19 cellular contexts compared by ENCODE assay signal in genomic region chr18:41121116-41121826, GRCh38.
DNase-seq lines count a peak whose midpoint lies in the region; ATAC-seq, FAIRE-seq and TF ChIP-seq lines count a peak whose summit lies in the region.
"Had no signal": no experiment of that assay in that cellular context is flagged by ENCODE, and none has a peak within 500 bp of the region (broad histone marks: within the 10 kb centered on the region; RNA-seq: fewer than 3 reads in every experiment).

No MANE protein-coding gene starts in this region.

- H3K4me2 ChIP-seq in osteoblast (ENCODE audit: insufficient read depth, low read length): peak overlapping the region; percentile 14
- H3K4me2 ChIP-seq: PC-9 had no signal

- FAIRE-seq in D721Med (lab: Jason Lieb, UNC): no peak
- FAIRE-seq: small intestine had no signal

- ATAC-seq in left lobe of liver: no peak
- ATAC-seq: activated naive CD4-positive, alpha-beta T cell treated with anti-CD3 and anti-CD28 coated beads, Interleukin-2, amount 50 U/mL, for 72 hours; heart right ventricle; stimulated activated memory B cell treated with anti-CD40 and anti-IgM and Interleukin-4, amounts not matched to agents 10 μg/mL and 1 μg/mL and 100 μg/mL, for 72 hours had no signal

- H2AFZ ChIP-seq in osteoblast (ENCODE audit: low read length): no peak overlapping the region
- H2AFZ ChIP-seq: PC-9 had no signal

- no peaks in the 10 kb centered on the region for H3K9me3 ChIP-seq in osteoblast (ENCODE audit: low read depth, low read length)

- no peak overlapping the region for H3K27ac ChIP-seq in osteoblast (ENCODE audit: low read depth, low read length)
- H3K27ac ChIP-seq: heart right ventricle, PC-9 had no signal

- no peaks in the 10 kb centered on the region for H3K27me3 ChIP-seq in osteoblast (ENCODE audit: insufficient read depth, low read length)
- H3K27me3 ChIP-seq: heart right ventricle had no signal

- no peaks in the 10 kb centered on the region for H4K20me1 ChIP-seq in osteoblast (ENCODE audit: insufficient read depth, low read length)

- H3K79me2 ChIP-seq in osteoblast (ENCODE audit: insufficient read depth, low read length): no peaks in the 10 kb centered on the region

- DNase-seq in ELR (ENCODE audit: low read depth): peak; percentile 70
- DNase-seq in RPMI7951 (ENCODE audit: low read depth): peak; percentile 23
- DNase-seq in epithelial cell of esophagus (ENCODE audit: low read depth): peak; percentile 22
- DNase-seq in osteoblast (ENCODE audit: insufficient read length, low spot score, missing footprints): peak; percentile 26
- no peak for DNase-seq in NCI-H128 (lab: John Stamatoyannopoulos, UW; ENCODE audit: unreplicated experiment)
- DNase-seq in ecto neural progenitor cell (ENCODE audit: low spot score): no peak
- DNase-seq in left lobe of liver (ENCODE audit: low spot score): no peak
- DNase-seq in D721Med (ENCODE audit: insufficient read length, low spot score): no peak
- DNase-seq: activated CD4-positive, alpha-beta T cell treated with anti-CD3 and anti-CD28 coated beads, Interleukin-2, amount 50 U/mL, for 4 hours; activated T-cell treated with anti-CD3 and anti-CD28 coated beads, Interleukin-2, amount 50 U/mL, for 24 hours; cerebellar nuclear complex; heart right ventricle; kidney glomerular epithelial cell; NCI-H1694; occipital lobe; PC-9; small intestine had no signal

- H3K4me3 ChIP-seq in epithelial cell of esophagus (ENCODE audit: low read length): no peak overlapping the region
- H3K4me3 ChIP-seq in osteoblast (ENCODE audit: insufficient read depth, low read length): no peak overlapping the region
- H3K4me3 ChIP-seq: heart right ventricle, PC-9 had no signal

- TF ChIP-seq CTCF in epithelial cell of esophagus (IDR thresholded peaks at IDR 0.05; ENCODE audit: insufficient read depth, low read depth, low read length, missing control alignments) (no peak), osteoblast (IDR thresholded peaks at IDR 0.05; ENCODE audit: extremely low read depth, low read depth, low read length) (no peak), D721Med (IDR thresholded peaks at IDR 0.05; ENCODE audit: insufficient read depth, missing control alignments) (no peak)

- peaks cover 8% of the 10 kb centered on the region for H3K4me1 ChIP-seq in osteoblast (ENCODE audit: insufficient read depth, low read length)
- H3K4me1 ChIP-seq: heart right ventricle had no signal

- no peaks in the 10 kb centered on the region for H3K36me3 ChIP-seq in osteoblast (ENCODE audit: insufficient read depth, low read length)
- H3K36me3 ChIP-seq: heart right ventricle had no signal

Comparison
In these comparisons a context has a peak if more than half of its experiments do, and no peak if none do; other contexts are left out.
1. DNase-seq: peak in ELR (single experiment), RPMI7951 (single experiment), epithelial cell of esophagus (single experiment) and osteoblast (single experiment); none in NCI-H128 (single experiment), ecto neural progenitor cell (single experiment), left lobe of liver (single experiment) and D721Med (single experiment).